Comparison of ENCODE assay signal across 1 cellular context in genomic region chr3:146967786-146968185, GRCh38.
TF ChIP-seq lines count a peak whose summit lies in the region.

No MANE protein-coding gene starts in this region.

TF ChIP-seq in HCT116, 20 proteins besides CTCF, POLR2A, EP300 and RAD21 (continued from another document):
- no peak; the same call in 1 of the 2 replicates for TF ChIP-seq CEBPB (IDR thresholded peaks at IDR 0.05; ENCODE audit: low read depth)
- TF ChIP-seq MAX (IDR thresholded peaks at IDR 0.05): no peak
- no peak for TF ChIP-seq CBX3 (IDR thresholded peaks at IDR 0.05; ENCODE audit: low read depth)
- no peak for TF ChIP-seq SIN3A (IDR thresholded peaks at IDR 0.05; ENCODE audit: low read depth)
- TF ChIP-seq ELF1 (IDR thresholded peaks at IDR 0.05; ENCODE audit: borderline replicate concordance, low read depth): no peak
- no peak for TF ChIP-seq POLR2AphosphoS5 (IDR thresholded peaks at IDR 0.05; ENCODE audit: low read depth, low read length)
- no peak for TF ChIP-seq EGR1 (IDR thresholded peaks at IDR 0.05; ENCODE audit: low read depth)
